24 cellular contexts compared by ENCODE assay signal in the genomic region with DNA sequence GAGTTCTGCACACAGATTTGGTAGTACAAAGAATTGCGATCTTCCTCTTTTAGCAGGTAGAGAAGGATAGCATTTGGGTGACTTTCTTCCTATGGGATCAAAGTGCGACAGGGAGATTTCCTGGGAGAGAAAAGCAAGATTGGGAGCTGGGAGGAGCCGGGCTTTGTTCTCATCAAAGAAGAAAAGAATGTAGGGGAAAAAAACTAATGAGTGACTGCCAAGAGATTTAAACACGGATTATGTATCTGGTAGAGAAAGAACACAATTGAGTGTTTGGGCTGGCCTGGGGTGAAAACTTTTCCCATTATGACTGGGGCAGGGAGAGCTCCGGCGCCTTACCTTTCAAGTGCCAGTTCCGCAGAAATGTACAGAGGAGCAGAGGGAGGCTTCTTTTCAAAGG.
DNase-seq lines count a peak whose midpoint lies in the region; ATAC-seq and TF ChIP-seq lines count a peak whose summit lies in the region.
"Had no signal": no experiment of that assay in that cellular context is flagged by ENCODE, and none has a peak within 500 bp of the region (broad histone marks: within the 10 kb centered on the region; RNA-seq: fewer than 3 reads in every experiment).

No MANE protein-coding gene starts in this region.

- no peak for ATAC-seq in CD8-positive, alpha-beta T cell
- ATAC-seq in effector memory CD8-positive, alpha-beta T cell (replicated peaks), result no peak
- no peak for ATAC-seq in HG03108 (IDR thresholded peaks at IDR 0.05; ENCODE audit: unreplicated experiment)
- ATAC-seq: HCT116 had no signal

- no peaks in the 10 kb centered on the region for H3K36me3 ChIP-seq in CD8-positive, alpha-beta T cell (ENCODE audit: insufficient read depth, low read length)
- no peaks in the 10 kb centered on the region for H3K36me3 ChIP-seq in HUES64 (ENCODE audit: insufficient read depth, low read length)
- H3K36me3 ChIP-seq in neural progenitor cell, result no peaks in the 10 kb centered on the region
- H3K36me3 ChIP-seq: ovary, SJCRH30 had no signal

- H4K20me1 ChIP-seq in neural progenitor cell (ENCODE audit: low read depth), result peaks cover 11% of the 10 kb centered on the region

- TF ChIP-seq CTCF in CD8-positive, alpha-beta T cell (IDR thresholded peaks at IDR 0.05), result no peak
- no peak for TF ChIP-seq CTCF in neural progenitor cell (IDR thresholded peaks at IDR 0.05)

- H3K36me3 Mint-ChIP-seq in CD8-positive, alpha-beta T cell, result peaks cover 37% of the 10 kb centered on the region
- H3K36me3 Mint-ChIP-seq in effector memory CD8-positive, alpha-beta T cell (ENCODE audit: insufficient read depth), result peaks cover 6% of the 10 kb centered on the region
- peaks cover 11% of the 10 kb centered on the region for H3K36me3 Mint-ChIP-seq in neural progenitor cell

- H3K4me3 Mint-ChIP-seq in CD8-positive, alpha-beta T cell, result no peak overlapping the region
- H3K4me3 Mint-ChIP-seq in effector memory CD8-positive, alpha-beta T cell, result no peak overlapping the region
- peak overlapping the region; percentile 74 for H3K4me3 Mint-ChIP-seq in neural progenitor cell
- H3K4me3 Mint-ChIP-seq: activated naive CD8-positive, alpha-beta T cell treated with anti-CD3 and anti-CD28 coated beads, Interleukin-2, amount 10 ng/mL, durations not matched to agents 7 days and 5 days had no signal

- no peak for DNase-seq in CD8-positive, alpha-beta T cell
- no peak for DNase-seq in effector memory CD8-positive, alpha-beta T cell
- DNase-seq in neural progenitor cell (ENCODE audit: low spot score) (peak; percentile 86), HT-29 (ENCODE audit: low spot score) (no peak), HK-2 (ENCODE audit: unreplicated experiment) (no peak), NOMO-1 treated with dmso at 0.1 percent for 144 hours (lab: John Stamatoyannopoulos, UW; ENCODE audit: unreplicated experiment) (no peak)
- DNase-seq: activated CD4-positive, alpha-beta T cell treated with anti-CD3 and anti-CD28 coated beads for 48 hours; activated naive CD8-positive, alpha-beta T cell treated with anti-CD3 and anti-CD28 coated beads, Interleukin-2, amount 10 ng/mL, durations not matched to agents 7 days and 5 days; activated T-cell treated with anti-CD3 and anti-CD28 coated beads for 4 hours; COR-L47; GDM1; Kasumi-1; NCI-H1436 treated with DMSO at 0.1 percent for 48 hours; NCI-H446 treated with DMSO at 0.1 percent for 48 hours; OCI-M1; ovary; SJCRH30; spleen; stimulated activated naive CD8-positive, alpha-beta T cell treated with anti-CD3 and anti-CD28 coated beads, Interleukin-15, Interleukin-2, amounts not matched to agents 100 U/mL and 50 U/mL, for 24 hours; T-helper 9 cell had no signal

- H3K4me3 ChIP-seq in CD8-positive, alpha-beta T cell (ENCODE audit: low read depth, low read length), result no peak overlapping the region
- H3K4me3 ChIP-seq in HUES64 (ENCODE audit: low read length) (no peak overlapping the region; the same call in 1 of the 2 replicates), neural progenitor cell (peak overlapping the region; percentile 32)
- H3K4me3 ChIP-seq: ovary, SJCRH30, spleen had no signal

- H3K27me3 ChIP-seq in CD8-positive, alpha-beta T cell (ENCODE audit: insufficient read depth, low read length), result no peaks in the 10 kb centered on the region
- H3K27me3 ChIP-seq in HUES64 (ENCODE audit: insufficient read depth, low read length), result no peaks in the 10 kb centered on the region
- H3K27me3 ChIP-seq in neural progenitor cell, result no peaks in the 10 kb centered on the region
- H3K27me3 ChIP-seq: ovary, SJCRH30, spleen had no signal

- no peaks in the 10 kb centered on the region for H3K27me3 Mint-ChIP-seq in CD8-positive, alpha-beta T cell (ENCODE audit: low read depth)
- no peaks in the 10 kb centered on the region for H3K27me3 Mint-ChIP-seq in effector memory CD8-positive, alpha-beta T cell
- H3K27me3 Mint-ChIP-seq in neural progenitor cell (ENCODE audit: insufficient read depth, low read depth), result peaks cover 8% of the 10 kb centered on the region
- H3K27me3 Mint-ChIP-seq: activated naive CD8-positive, alpha-beta T cell treated with anti-CD3 and anti-CD28 coated beads, Interleukin-2, amount 10 ng/mL, durations not matched to agents 7 days and 5 days had no signal

- intact Hi-C loops in CD8-positive, alpha-beta T cell (cut with DNase I, micrococcal nuclease), result loop anchor here in 1 of 2 experiments (5.0 kb wide), 1 partner anchor 430 kb away; no protein-coding TSS in a partner anchor

- H2AFZ ChIP-seq in neural progenitor cell (replicated peaks), result no peak overlapping the region

- 48% methylated on average over 7 of the region's 7 CpGs for WGBS in HUES64

- peak overlapping the region; percentile 37 for H3K27ac Mint-ChIP-seq in CD8-positive, alpha-beta T cell
- H3K27ac Mint-ChIP-seq in effector memory CD8-positive, alpha-beta T cell, result peak overlapping the region; percentile 10 to 48
- peak overlapping the region; percentile 91 for H3K27ac Mint-ChIP-seq in neural progenitor cell
- H3K27ac Mint-ChIP-seq: activated naive CD8-positive, alpha-beta T cell treated with anti-CD3 and anti-CD28 coated beads, Interleukin-2, amount 10 ng/mL, durations not matched to agents 7 days and 5 days had no signal

- H3K27ac ChIP-seq in CD8-positive, alpha-beta T cell (ENCODE audit: low read depth, low read length), result no peak overlapping the region
- H3K27ac ChIP-seq in HUES64 (ENCODE audit: low read depth, low read length), result peak overlapping the region; percentile 60; the same call in 1 of the 2 replicates
- peak overlapping the region; percentile 97 for H3K27ac ChIP-seq in neural progenitor cell
- H3K27ac ChIP-seq: HL-60, SJCRH30, spleen had no signal

- H3K9ac ChIP-seq in HUES64 (ENCODE audit: low read depth, low read length), result no peak overlapping the region; the same call in 1 of the 2 replicates
- H3K9ac ChIP-seq in neural progenitor cell, result no peak overlapping the region

- peaks cover 57% of the 10 kb centered on the region for H3F3A ChIP-seq in neural progenitor cell (ENCODE audit: low read depth)

- peaks cover 4% of the 10 kb centered on the region for H3K4me1 ChIP-seq in CD8-positive, alpha-beta T cell (ENCODE audit: insufficient read depth, low read length)
- H3K4me1 ChIP-seq in HUES64 (ENCODE audit: insufficient read depth, low read length), result peaks cover 55% of the 10 kb centered on the region
- peaks cover 63% of the 10 kb centered on the region for H3K4me1 ChIP-seq in neural progenitor cell
- H3K4me1 ChIP-seq: SJCRH30 had no signal

- POLR2A ChIA-PET in CD8-positive, alpha-beta T cell (lab: Charles Lee), result no interaction called here

- peaks cover 51% of the 10 kb centered on the region for H3K4me1 Mint-ChIP-seq in CD8-positive, alpha-beta T cell (ENCODE audit: low read depth)
- H3K4me1 Mint-ChIP-seq in effector memory CD8-positive, alpha-beta T cell (ENCODE audit: low read depth in 2 of 2), result peaks cover 29 to 43% of the 10 kb centered on the region in 2 donors
- H3K4me1 Mint-ChIP-seq in neural progenitor cell, result peaks cover 62% of the 10 kb centered on the region

- H3K9me3 ChIP-seq in CD8-positive, alpha-beta T cell (ENCODE audit: low read length), result no peaks in the 10 kb centered on the region
- H3K9me3 ChIP-seq in HUES64 (ENCODE audit: insufficient read depth, low read depth, low read length), result no peaks in the 10 kb centered on the region
- no peaks in the 10 kb centered on the region for H3K9me3 ChIP-seq in neural progenitor cell (ENCODE audit: low read depth)
- H3K9me3 ChIP-seq: ovary, SJCRH30, spleen had no signal

- CTCF ChIA-PET in CD8-positive, alpha-beta T cell (lab: Charles Lee), result interaction anchor here (1.0 to 1.1 kb wide), 2 partner anchors 29 to 249 kb away, joined by 3 read pairs; no protein-coding TSS in a partner anchor

- H3K79me2 ChIP-seq in neural progenitor cell (ENCODE audit: low read depth), result peaks cover 60% of the 10 kb centered on the region

- H3K9me3 Mint-ChIP-seq in CD8-positive, alpha-beta T cell, result no peaks in the 10 kb centered on the region
- H3K9me3 Mint-ChIP-seq in effector memory CD8-positive, alpha-beta T cell, result no peaks in the 10 kb centered on the region
- H3K9me3 Mint-ChIP-seq in neural progenitor cell, result no peaks in the 10 kb centered on the region

- H3K4me2 ChIP-seq in neural progenitor cell, result peak overlapping the region; percentile 74

Comparison
In these comparisons a context has a peak if more than half of its experiments do, and no peak if none do; other contexts are left out.
1. H3K27ac Mint-ChIP-seq: peak in every context shown above with its lines; median percentile 91 in neural progenitor cell; 37 in CD8-positive, alpha-beta T cell; 29 in effector memory CD8-positive, alpha-beta T cell.